In the genomic region with DNA sequence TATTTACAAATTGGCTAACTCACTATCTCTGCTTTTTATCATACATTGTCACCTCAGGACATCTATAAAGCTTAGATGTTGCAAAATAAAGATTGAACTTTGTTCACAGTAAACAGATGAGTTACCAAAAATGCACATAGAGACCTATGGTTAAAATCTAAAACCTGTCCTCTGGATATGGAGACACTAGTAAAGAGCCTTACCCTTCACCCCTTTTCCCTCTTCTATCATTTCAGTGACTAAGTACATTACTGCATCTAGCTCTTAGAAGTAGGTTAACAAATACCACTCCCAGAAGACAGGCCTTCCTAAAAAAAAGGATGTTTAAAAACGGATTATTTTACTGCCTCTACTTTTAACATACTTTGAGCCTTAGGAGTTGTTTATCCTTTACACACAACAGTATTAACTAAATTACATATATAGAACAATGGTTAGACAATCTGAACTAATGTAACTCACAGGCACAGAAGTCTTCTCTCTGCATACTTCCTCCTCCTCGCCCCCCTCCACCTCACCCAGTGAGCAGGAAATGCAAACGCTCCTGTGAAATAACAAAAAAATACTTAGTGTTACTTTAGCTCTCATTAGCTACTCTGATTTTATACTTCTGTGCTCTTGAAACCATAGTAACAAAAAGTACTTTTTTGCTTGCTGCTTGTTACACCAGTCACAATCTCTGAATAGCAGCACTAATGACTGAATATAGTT, we compare ENCODE assay signal across 9 cellular contexts. TPM values are rescaled to one million over a fixed set of nuclear protein-coding genes. Genes with fewer than 3 reads are reported as not detected.
DNase-seq lines count a peak whose midpoint lies in the region; ATAC-seq, FAIRE-seq and TF ChIP-seq lines count a peak whose summit lies in the region.
"Had no signal": no experiment of that assay in that cellular context is flagged by ENCODE, and none has a peak within 500 bp of the region (broad histone marks: within the 10 kb centered on the region; RNA-seq: fewer than 3 reads in every experiment).

No MANE protein-coding gene starts in this region.

- no peak for TF ChIP-seq POLR2A in H1 (IDR thresholded peaks at IDR 0.05; ENCODE audit: control extremely low read depth in 1 of 2, low read depth in 2 of 2, low read length in 2 of 2)

- H2BK120ac ChIP-seq in H1 (replicated peaks; ENCODE audit: low read depth, low read length): no peak overlapping the region

- H3K27me3 ChIP-seq in GM23248 (replicated peaks; ENCODE audit: insufficient read depth) (no peaks in the 10 kb centered on the region), H1 (replicated peaks in 1 of 4; ENCODE audit: control insufficient read depth in 3 of 4, extremely low read depth in 1 of 4, insufficient read depth in 3 of 4, low read length in 3 of 4) (no peaks in the 10 kb centered on the region), smooth muscle cell (ENCODE audit: low read depth) (no peaks in the 10 kb centered on the region)

- H3K9me2 ChIP-seq in GM23248 (ENCODE audit: insufficient read depth) (no peaks in the 10 kb centered on the region), OCI-LY7 (ENCODE audit: insufficient read depth, low read length) (no peaks in the 10 kb centered on the region)

- H2AK5ac ChIP-seq in H1 (ENCODE audit: low read depth, low read length): no peak overlapping the region

- H3K27ac Mint-ChIP-seq in natural killer cell treated with Interleukin-12 subunit alpha and Interleukin-12 subunit beta and Interleukin-15 and Interleukin-18, amount 100 ng/mL, for 72 hours: peak overlapping the region; percentile 61 to 78

- H4K20me1 ChIP-seq in GM23248 (ENCODE audit: insufficient read depth): peaks cover 15% of the 10 kb centered on the region; the same call in 1 of the 2 replicates
- peaks cover 18% of the 10 kb centered on the region; the same call in 1 of the 2 replicates for H4K20me1 ChIP-seq in OCI-LY7 (ENCODE audit: insufficient read depth, low read length)
- peaks cover 2 to 6% of the 10 kb centered on the region in 2 experiments for H4K20me1 ChIP-seq in H1 (replicated peaks in 1 of 2; ENCODE audit: control insufficient read depth in 1 of 2, insufficient read depth in 2 of 2, low read length in 2 of 2)
- peaks cover 94% of the 10 kb centered on the region for H4K20me1 ChIP-seq in smooth muscle cell (ENCODE audit: low read depth)

- TF ChIP-seq CTCF in OCI-LY7 (conservative IDR thresholded peaks at IDR 0.05; ENCODE audit: low read length) (no peak), H1 (IDR thresholded peaks at IDR 0.05; ENCODE audit: control extremely low read depth in 1 of 3, insufficient read depth in 1 of 3, low read depth in 1 of 3, low read length in 3 of 3) (no peak), smooth muscle cell (IDR thresholded peaks at IDR 0.05; ENCODE audit: borderline replicate concordance, insufficient read depth, poor library complexity, severe bottlenecking) (no peak)

- no peak overlapping the region for H4K91ac ChIP-seq in H1 (replicated peaks; ENCODE audit: insufficient read length, low read length)

- peaks cover 27% of the 10 kb centered on the region for H3K36me3 ChIP-seq in GM23248 (ENCODE audit: low read depth)
- peaks cover 67% of the 10 kb centered on the region for H3K36me3 ChIP-seq in OCI-LY7 (ENCODE audit: insufficient read depth, low read length)
- peaks cover 8 to 42% (median 25%) of the 10 kb centered on the region in 4 experiments; a peak in 7 of 8 replicates for H3K36me3 ChIP-seq in H1 (ENCODE audit: control insufficient read depth in 2 of 4, insufficient read depth in 4 of 4, low read length in 3 of 4)
- peaks cover 27% of the 10 kb centered on the region for H3K36me3 ChIP-seq in smooth muscle cell (ENCODE audit: low read depth)

- in situ Hi-C loops in GM23248 (cut with MboI): no loop called here

- H3K9me3 Mint-ChIP-seq in natural killer cell treated with Interleukin-12 subunit alpha and Interleukin-12 subunit beta and Interleukin-15 and Interleukin-18, amount 100 ng/mL, for 72 hours: no peaks in the 10 kb centered on the region

- H2BK12ac ChIP-seq in H1 (ENCODE audit: low read depth, low read length): no peak overlapping the region

- no peak overlapping the region for H2AFZ ChIP-seq in GM23248
- H2AFZ ChIP-seq in OCI-LY7 (ENCODE audit: low read length): no peak overlapping the region
- H2AFZ ChIP-seq in H1 (ENCODE audit: low read length): no peak overlapping the region
- H2AFZ ChIP-seq in smooth muscle cell (ENCODE audit: low read depth): no peak overlapping the region

- H2BK15ac ChIP-seq in H1 (ENCODE audit: low read length): no peak overlapping the region

- BruUV-seq in OCI-LY7 (replicated peaks; lab: Mats Ljungman, UMichigan): no TSS peak

- peak in 1 of 2 donors; percentile 60 for ATAC-seq in natural killer cell treated with Interleukin-12 subunit alpha and Interleukin-12 subunit beta and Interleukin-15 and Interleukin-18, amount 100 ng/mL, for 72 hours
- no peak for ATAC-seq in GM18517 (IDR thresholded peaks at IDR 0.05; ENCODE audit: unreplicated experiment)
- ATAC-seq: left ventricle myocardium superior had no signal

- TF ChIP-seq RAD21 in H1 (IDR thresholded peaks at IDR 0.05 in 1 of 2, conservative IDR thresholded peaks at IDR 0.05 in 1 of 2; ENCODE audit: low read depth in 2 of 2, low read length in 2 of 2): no peak

- WGBS in GM23248 (ENCODE audit: low coverage in 1 of 2, low lambda C conversion rate in 2 of 2, missing lambda C conversion rate in 2 of 2), 2 experiments: 51 to 58% methylated on average over 3 of the region's 3 CpGs
- 22% methylated on average over 3 of the region's 3 CpGs; no CpG with 5 or more reads in 1 of the 2 experiments for WGBS in H1 (ENCODE audit: extremely low coverage in 1 of 2, insufficient coverage in 1 of 2, insufficient read length in 1 of 2, insufficient replicate concordance in 2 of 2, low coverage in 1 of 2, low lambda C conversion rate in 2 of 2, missing lambda C conversion rate in 1 of 2), 2 experiments
- 47% methylated on average over 3 of the region's 3 CpGs for WGBS in smooth muscle cell (ENCODE audit: low lambda C conversion rate)

- no peak overlapping the region for H4K8ac ChIP-seq in H1 (ENCODE audit: extremely low read depth, insufficient read depth, low read length)

- H3K4me3 Mint-ChIP-seq in natural killer cell treated with Interleukin-12 subunit alpha and Interleukin-12 subunit beta and Interleukin-15 and Interleukin-18, amount 100 ng/mL, for 72 hours: peak overlapping the region; percentile 38

- H2BK5ac ChIP-seq in H1 (ENCODE audit: low read depth, low read length): no peak overlapping the region

- intact Hi-C loops in OCI-LY7 (cut with micrococcal nuclease; ENCODE audit: unreplicated experiment): no loop called here

- no peak overlapping the region for H3K4ac ChIP-seq in H1 (replicated peaks; ENCODE audit: insufficient read length, low read depth, low read length)

- H3K36me3 Mint-ChIP-seq in natural killer cell treated with Interleukin-12 subunit alpha and Interleukin-12 subunit beta and Interleukin-15 and Interleukin-18, amount 100 ng/mL, for 72 hours: peaks cover 16% of the 10 kb centered on the region

- TF ChIP-seq EP300 in H1 (IDR thresholded peaks at IDR 0.05; ENCODE audit: borderline replicate concordance in 1 of 2, low read depth in 2 of 2, low read length in 2 of 2): no peak

- DNase-seq in GM23248 (no peak), OCI-LY7 (ENCODE audit: low spot score) (no peak), H1 (ENCODE audit: low read depth in 1 of 2, low spot score in 2 of 2) (no peak), smooth muscle cell (lab: John Stamatoyannopoulos, UW; ENCODE audit: unreplicated experiment) (no peak), DMS153 treated with DMSO at 0.1 percent for 48 hours (lab: John Stamatoyannopoulos, UW; ENCODE audit: unreplicated experiment) (no peak)
- no peak for DNase-seq in natural killer cell treated with Interleukin-12 subunit alpha and Interleukin-12 subunit beta and Interleukin-15 and Interleukin-18, amount 100 ng/mL, for 72 hours (ENCODE audit: low spot score)
- DNase-seq: left ventricle myocardium superior had no signal

- H3K23ac ChIP-seq in H1 (ENCODE audit: insufficient read length): no peak overlapping the region

- H3K23me2 ChIP-seq in H1 (ENCODE audit: low read depth, low read length): no peaks in the 10 kb centered on the region

- H3F3A ChIP-seq in GM23248 (ENCODE audit: insufficient read depth) (peaks cover 18% of the 10 kb centered on the region; the same call in 1 of the 2 replicates), smooth muscle cell (ENCODE audit: low read depth) (no peaks in the 10 kb centered on the region)

- FAIRE-seq in H1 (lab: Jason Lieb, UNC): no peak

- H3K27ac ChIP-seq in GM23248 (peak overlapping the region; percentile 13; the same call in 1 of the 2 replicates), OCI-LY7 (ENCODE audit: low read depth, low read length, poor library complexity, severe bottlenecking) (peak overlapping the region; percentile 27), H1 (ENCODE audit: low read depth, low read length) (0 out of 2 replicates have a peak overlapping the region, but pooled peaks have one; percentile 11), smooth muscle cell (ENCODE audit: low read depth) (no peak overlapping the region)

- no peak overlapping the region for H4K5ac ChIP-seq in H1 (ENCODE audit: insufficient read length, low read depth, low read length)

- peaks cover 28 to 41% of the 10 kb centered on the region in 2 donors for H3K4me1 Mint-ChIP-seq in natural killer cell treated with Interleukin-12 subunit alpha and Interleukin-12 subunit beta and Interleukin-15 and Interleukin-18, amount 100 ng/mL, for 72 hours (ENCODE audit: low read depth in 2 of 2)

- CTCF ChIA-PET in OCI-LY7 (lab: Charles Lee; ENCODE audit: unreplicated experiment): no interaction called here
- CTCF ChIA-PET in H1 (lab: Charles Lee; ENCODE audit: partially characterized antibody): interaction anchor here (0.6 to 1.7 kb wide), 11 partner anchors 10 to 153 kb away, joined by 3 to 5 read pairs (median 3); partner anchors contain the start of gene IREB2

- no peaks in the 10 kb centered on the region for H3K9me3 ChIP-seq in GM23248 (ENCODE audit: low read depth)
- no peaks in the 10 kb centered on the region for H3K9me3 ChIP-seq in OCI-LY7 (ENCODE audit: low read length)
- H3K9me3 ChIP-seq in H1 (ENCODE audit: insufficient read depth in 2 of 2, low read depth in 1 of 2, low read length in 1 of 2): no peaks in the 10 kb centered on the region
- H3K9me3 ChIP-seq in smooth muscle cell (replicated peaks; ENCODE audit: low read depth): no peaks in the 10 kb centered on the region
- H3K9me3 ChIP-seq: HAP-1 had no signal

- peaks cover 100% of the 10 kb centered on the region for H3K79me2 ChIP-seq in GM23248 (ENCODE audit: insufficient read depth)
- peaks cover 67% of the 10 kb centered on the region for H3K79me2 ChIP-seq in OCI-LY7 (ENCODE audit: insufficient read depth, low read depth, low read length)
- peaks cover 5 to 65% of the 10 kb centered on the region in 2 experiments for H3K79me2 ChIP-seq in H1 (ENCODE audit: control insufficient read depth in 1 of 2, insufficient read depth in 2 of 2, low read length in 2 of 2)
- peaks cover 96% of the 10 kb centered on the region for H3K79me2 ChIP-seq in smooth muscle cell (ENCODE audit: low read depth)

- peaks cover 17% of the 10 kb centered on the region for H3K4me1 ChIP-seq in GM23248 (ENCODE audit: insufficient read depth)
- peaks cover 10% of the 10 kb centered on the region for H3K4me1 ChIP-seq in OCI-LY7 (ENCODE audit: insufficient read depth, low read length, poor library complexity, severe bottlenecking)
- H3K4me1 ChIP-seq in H1 (replicated peaks in 1 of 4; ENCODE audit: control insufficient read depth in 3 of 4, insufficient read depth in 4 of 4, low read length in 3 of 4): peaks cover 0 to 10% (median under 1%) of the 10 kb centered on the region in 4 experiments; a peak in 1 of 7 replicates
- no peaks in the 10 kb centered on the region for H3K4me1 ChIP-seq in smooth muscle cell (ENCODE audit: low read depth)

- no peaks in the 10 kb centered on the region for H3K27me3 Mint-ChIP-seq in natural killer cell treated with Interleukin-12 subunit alpha and Interleukin-12 subunit beta and Interleukin-15 and Interleukin-18, amount 100 ng/mL, for 72 hours

- no peak overlapping the region for H3K14ac ChIP-seq in H1 (ENCODE audit: insufficient read length)

- no peak overlapping the region for H3K56ac ChIP-seq in H1 (replicated peaks; ENCODE audit: insufficient read length, low read depth, low read length)

- H3K9ac ChIP-seq in GM23248 (no peak overlapping the region), H1 (replicated peaks in 1 of 4; ENCODE audit: extremely low read depth in 1 of 4, low read depth in 3 of 4, low read length in 3 of 4) (no peak overlapping the region), smooth muscle cell (ENCODE audit: low read depth) (no peak overlapping the region)

- POLR2A ChIA-PET in OCI-LY7 (lab: Charles Lee) (interaction anchor here (0.6 to 1.2 kb wide), 4 partner anchors 8 to 28 kb away, joined by 3 to 5 read pairs (median 4); partner anchors contain the start of gene IREB2), H1 (lab: Charles Lee; ENCODE audit: partially characterized antibody) (interaction anchor here (1.0 to 1.8 kb wide), 5 partner anchors 9 to 23 kb away, joined by 3 to 8 read pairs (median 3); partner anchors contain the start of gene IREB2)

- H3K79me1 ChIP-seq in H1 (ENCODE audit: low read depth, low read length): 0 out of 2 replicates have a peak, but pooled peaks cover 3% of the 10 kb centered on the region

- H3K18ac ChIP-seq in H1 (ENCODE audit: extremely low read depth, low read length): no peak overlapping the region

- no peak overlapping the region for H3K4me3 ChIP-seq in GM23248
- H3K4me3 ChIP-seq in OCI-LY7 (ENCODE audit: low read depth, low read length, poor library complexity, severe bottlenecking): no peak overlapping the region
- H3K4me3 ChIP-seq in H1 (ENCODE audit: extremely low read depth in 1 of 4, insufficient read depth in 2 of 4, low read depth in 3 of 4, low read length in 4 of 4): peak overlapping the region in 2 of 4 experiments; percentile 6 to 8; a peak in 1 of 8 replicates
- no peak overlapping the region for H3K4me3 ChIP-seq in smooth muscle cell
- H3K4me3 ChIP-seq: HAP-1 had no signal

- H3K4me2 ChIP-seq in GM23248 (ENCODE audit: unreplicated experiment) (no peak overlapping the region), OCI-LY7 (ENCODE audit: low read length) (peak overlapping the region; percentile 36; the same call in 1 of the 2 replicates), H1 (ENCODE audit: insufficient read depth in 1 of 2, low read depth in 2 of 2, low read length in 2 of 2) (no peak overlapping the region; a peak in 1 of 4 replicates), smooth muscle cell (no peak overlapping the region)

- H2BK20ac ChIP-seq in H1 (ENCODE audit: low read length): no peak overlapping the region

RNA-seq across cellular contexts. Expression of gene IREB2, which starts 23.3 kb away (rescaled TPM):
- 12.9 and 18.0 TPM in 2 replicates for total RNA-seq in GM23248 (2014; rRNA removed; shearing (Covaris generic))
- polyA plus RNA-seq in GM23248 (2016; fragmentation: Nextera tagmentation; extraction: Ambion mirVana) (11.8 and 13.1 TPM in 2 replicates), H1 (2011; rRNA removed) (15.7 and 21.0 TPM in 2 replicates), smooth muscle cell (13.6 and 14.1 TPM in 2 replicates)
- 22.7 and 27.1 TPM in 2 replicates for total RNA-seq in OCI-LY7 (2014; rRNA removed; shearing (Covaris generic))
- total RNA-seq in OCI-LY7 (2022) (70.7 and 77.6 TPM in 2 replicates), smooth muscle cell (34.3 and 52.0 TPM in 2 replicates)
- 99.7 and 103 TPM in 2 replicates for total RNA-seq in H1 (2021; fragmentation: NEBNext Ultra II Directional; extraction: Animal tissue kit (Norgen Biotek cat#: 25700))
- 26.8 TPM for polyA plus RNA-seq in H1 (2011; cell fraction: cytosol; rRNA removed)
- polyA plus RNA-seq in H1 (2011; cell fraction: nucleus; rRNA removed): 20.1 TPM
- polyA plus RNA-seq in H1 (2012, experiment 1 of 2): 20.9 to 62.3 TPM (median 38.7 TPM) in 4 replicates
- 2.2 TPM for polyA plus RNA-seq in H1 (2012, experiment 2 of 2)
- polyA plus RNA-seq in H1 (2013, experiment 1 of 2): 30.1 TPM
- 27.0 TPM for polyA plus RNA-seq in H1 (2013, experiment 2 of 2)
- 75.4 and 91.3 TPM in 2 replicates for polyA minus RNA-seq in H1 (2011; rRNA and poly(A)+ RNA removed)
- 48.4 TPM for polyA minus RNA-seq in H1 (2011; cell fraction: cytosol; rRNA and poly(A)+ RNA removed)
- polyA minus RNA-seq in H1 (2011; cell fraction: nucleus; rRNA and poly(A)+ RNA removed): 57.5 TPM
- 10 to 100 TPM; 79.0 to 92.8 TPM for total RNA-seq in natural killer cell treated with Interleukin-12 subunit alpha and Interleukin-12 subunit beta and Interleukin-15 and Interleukin-18, amount 100 ng/mL, for 72 hours

RNA-seq across cellular contexts. Expression of gene HYKK, which starts 46.1 kb away (rescaled TPM):
- total RNA-seq in GM23248 (2014; rRNA removed; shearing (Covaris generic)): 3.2 and 3.9 TPM in 2 replicates
- polyA plus RNA-seq in GM23248 (2016; fragmentation: Nextera tagmentation; extraction: Ambion mirVana) (2.1 and 2.4 TPM in 2 replicates), H1 (2011; rRNA removed) (1.7 and 2.0 TPM in 2 replicates), smooth muscle cell (2.1 and 2.4 TPM in 2 replicates)
- 0.31 TPM in 1 of 2 replicates, not detected in the other for total RNA-seq in OCI-LY7 (2014; rRNA removed; shearing (Covaris generic))
- total RNA-seq in OCI-LY7 (2022) (0.40 and 0.42 TPM in 2 replicates), smooth muscle cell (0.54 and 1.7 TPM in 2 replicates)
- total RNA-seq in H1 (2021; fragmentation: NEBNext Ultra II Directional; extraction: Animal tissue kit (Norgen Biotek cat#: 25700)): 3.1 and 3.7 TPM in 2 replicates
- 2.7 TPM for polyA plus RNA-seq in H1 (2011; cell fraction: cytosol; rRNA removed)
- 1.5 TPM for polyA plus RNA-seq in H1 (2011; cell fraction: nucleus; rRNA removed)
- 2.1 to 3.0 TPM (median 2.5 TPM) in 4 replicates for polyA plus RNA-seq in H1 (2012, experiment 1 of 2)
- 0.83 TPM for polyA plus RNA-seq in H1 (2012, experiment 2 of 2)
- 2.8 TPM for polyA plus RNA-seq in H1 (2013, experiment 1 of 2)
- 2.4 TPM for polyA plus RNA-seq in H1 (2013, experiment 2 of 2)
- polyA minus RNA-seq in H1 (2011; rRNA and poly(A)+ RNA removed): 3.1 and 3.6 TPM in 2 replicates
- 2.0 TPM for polyA minus RNA-seq in H1 (2011; cell fraction: cytosol; rRNA and poly(A)+ RNA removed)
- 2.8 TPM for polyA minus RNA-seq in H1 (2011; cell fraction: nucleus; rRNA and poly(A)+ RNA removed)
- under 1 TPM; 0.50 to 0.56 TPM for total RNA-seq in natural killer cell treated with Interleukin-12 subunit alpha and Interleukin-12 subunit beta and Interleukin-15 and Interleukin-18, amount 100 ng/mL, for 72 hours
